Comparison of ENCODE assay signal across 8 cellular contexts in the genomic region with DNA sequence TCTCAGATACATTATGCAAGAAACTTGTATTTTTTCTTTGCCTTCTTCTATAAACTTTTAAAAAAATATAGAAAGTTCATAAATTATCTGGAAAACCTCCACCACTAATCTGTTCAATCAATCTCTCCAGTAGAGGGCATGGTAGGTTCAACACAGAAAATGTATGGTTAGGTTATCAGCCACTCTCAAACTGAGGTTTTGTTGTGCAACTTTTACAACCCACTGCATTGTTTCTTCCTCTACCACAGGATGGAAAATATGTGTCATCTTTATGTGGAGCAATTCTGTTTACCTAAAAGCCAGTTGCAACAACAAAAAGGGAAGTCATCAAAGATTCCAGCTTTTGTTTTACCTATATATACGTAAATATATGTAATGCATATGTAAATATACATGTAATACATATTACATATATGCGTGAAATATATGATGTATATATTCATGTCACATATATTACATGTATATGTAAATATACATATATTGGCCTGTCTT. TPM values are rescaled to one million over a fixed set of nuclear protein-coding genes. Genes with fewer than 3 reads are reported as not detected.
DNase-seq lines count a peak whose midpoint lies in the region; ATAC-seq and TF ChIP-seq lines count a peak whose summit lies in the region.

No MANE protein-coding gene starts in this region.

- H2AFZ ChIP-seq in PC-3 (ENCODE audit: low read length), result no peak overlapping the region

- H3K36me3 Mint-ChIP-seq in activated naive CD8-positive, alpha-beta T cell treated with anti-CD3 and anti-CD28 coated beads, Interleukin-2, amount 50 U/mL, for 24 hours (ENCODE audit: low read depth), result peaks cover 5% of the 10 kb centered on the region
- peaks cover 6% of the 10 kb centered on the region for H3K36me3 Mint-ChIP-seq in activated naive CD8-positive, alpha-beta T cell treated with anti-CD3 and anti-CD28 coated beads for 36 hours

- H3F3A ChIP-seq in PC-3 (ENCODE audit: low read length, unreplicated experiment), result no peaks in the 10 kb centered on the region

- no peak for ATAC-seq in activated naive CD8-positive, alpha-beta T cell treated with anti-CD3 and anti-CD28 coated beads, Interleukin-2, amount 50 U/mL, for 24 hours
- peak; percentile 23 for ATAC-seq in GM21381 (IDR thresholded peaks at IDR 0.05; ENCODE audit: unreplicated experiment)
- peak; percentile 27 for ATAC-seq in HG03575 (IDR thresholded peaks at IDR 0.05; ENCODE audit: extremely low read depth, insufficient number of reproducible peaks, low FRiP score, unreplicated experiment)
- ATAC-seq in PC-3, result peak; percentile 2; the same call in 1 of the 2 replicates

- peaks cover 33% of the 10 kb centered on the region for H3K79me2 ChIP-seq in PC-3 (ENCODE audit: low read length)

- no peaks in the 10 kb centered on the region for H3K9me2 ChIP-seq in PC-3 (replicated peaks; ENCODE audit: low read length)

- DNase-seq in activated naive CD8-positive, alpha-beta T cell treated with anti-CD3 and anti-CD28 coated beads, Interleukin-2, amount 50 U/mL, for 24 hours, result no peak
- no peak for DNase-seq in activated naive CD8-positive, alpha-beta T cell treated with anti-CD3 and anti-CD28 coated beads for 36 hours
- peak; percentile 91 for DNase-seq in PC-3
- peak; percentile 46 for DNase-seq in colonic mucosa
- DNase-seq in mucosa of gallbladder (ENCODE audit: low spot score), result peak; percentile 38
- DNase-seq in posterior cingulate gyrus, result no peak

- intact Hi-C loops in PC-3 (cut with micrococcal nuclease) (loop anchor here (1.0 to 10.0 kb wide), 6 partner anchors 43 to 329 kb away; no protein-coding TSS in a partner anchor), colonic mucosa (cut with DNase I) (loop anchor here (2.0 to 10.0 kb wide), 3 partner anchors 213 to 331 kb away; a partner anchor contains a TSS), posterior cingulate gyrus (cut with DNase I) (loop anchor here (5.0 kb wide), 3 partner anchors 211 to 329 kb away; a partner anchor contains a TSS)

- H3K4me1 ChIP-seq in PC-3 (ENCODE audit: insufficient read depth, low read length) (peaks cover 22% of the 10 kb centered on the region), colonic mucosa (no peaks in the 10 kb centered on the region)

- H3K9ac ChIP-seq in PC-3 (ENCODE audit: low read length) (peak overlapping the region; percentile 81; the same call in 1 of the 2 replicates), colonic mucosa (ENCODE audit: low read depth in 2 of 2, low read length in 2 of 2) (no peak overlapping the region)

- no peaks in the 10 kb centered on the region for H3K9me3 Mint-ChIP-seq in activated naive CD8-positive, alpha-beta T cell treated with anti-CD3 and anti-CD28 coated beads, Interleukin-2, amount 50 U/mL, for 24 hours
- H3K9me3 Mint-ChIP-seq in activated naive CD8-positive, alpha-beta T cell treated with anti-CD3 and anti-CD28 coated beads for 36 hours, result no peaks in the 10 kb centered on the region

- H3K27me3 Mint-ChIP-seq in activated naive CD8-positive, alpha-beta T cell treated with anti-CD3 and anti-CD28 coated beads, Interleukin-2, amount 50 U/mL, for 24 hours, result peaks cover 3% of the 10 kb centered on the region
- no peaks in the 10 kb centered on the region for H3K27me3 Mint-ChIP-seq in activated naive CD8-positive, alpha-beta T cell treated with anti-CD3 and anti-CD28 coated beads for 36 hours

- no peaks in the 10 kb centered on the region for H3K9me3 ChIP-seq in PC-3 (ENCODE audit: low read length)
- H3K9me3 ChIP-seq in colonic mucosa, result no peaks in the 10 kb centered on the region

- H3K27me3 ChIP-seq in PC-3 (ENCODE audit: low read length) (no peaks in the 10 kb centered on the region), colonic mucosa (no peaks in the 10 kb centered on the region)

- CTCF ChIA-PET in PC-3 (lab: Charles Lee), result interaction anchor here (3.2 kb wide), 1 partner anchor 213 kb away, joined by 10 read pairs; no protein-coding TSS in a partner anchor

- no peak overlapping the region for H3K4me3 ChIP-seq in PC-3 (ENCODE audit: low read length)
- no peak overlapping the region for H3K4me3 ChIP-seq in colonic mucosa

- H3K4me1 Mint-ChIP-seq in activated naive CD8-positive, alpha-beta T cell treated with anti-CD3 and anti-CD28 coated beads, Interleukin-2, amount 50 U/mL, for 24 hours, result peaks cover 45% of the 10 kb centered on the region
- H3K4me1 Mint-ChIP-seq in activated naive CD8-positive, alpha-beta T cell treated with anti-CD3 and anti-CD28 coated beads for 36 hours, result peaks cover 30% of the 10 kb centered on the region

- peaks cover 12% of the 10 kb centered on the region for H3K36me3 ChIP-seq in PC-3 (ENCODE audit: low read depth, low read length)
- no peaks in the 10 kb centered on the region for H3K36me3 ChIP-seq in colonic mucosa

- H3K4me2 ChIP-seq in PC-3 (ENCODE audit: low read length), result peak overlapping the region; percentile 96; the same call in 1 of the 2 replicates

- TF ChIP-seq CTCF in PC-3 (conservative IDR thresholded peaks at IDR 0.05; ENCODE audit: low read depth, low read length), result peak; percentile 76
- TF ChIP-seq CTCF in colonic mucosa (IDR thresholded peaks at IDR 0.05), result peak; percentile 63

- POLR2A ChIA-PET in PC-3 (lab: Charles Lee; ENCODE audit: unreplicated experiment), result no interaction called here

- H3K4me3 Mint-ChIP-seq in activated naive CD8-positive, alpha-beta T cell treated with anti-CD3 and anti-CD28 coated beads, Interleukin-2, amount 50 U/mL, for 24 hours, result no peak overlapping the region
- no peak overlapping the region for H3K4me3 Mint-ChIP-seq in activated naive CD8-positive, alpha-beta T cell treated with anti-CD3 and anti-CD28 coated beads for 36 hours

- H3K27ac ChIP-seq in PC-3 (ENCODE audit: low read length), result peak overlapping the region; percentile 73
- peak overlapping the region; percentile 88 for H3K27ac ChIP-seq in colonic mucosa

- peaks cover 19% of the 10 kb centered on the region for H4K20me1 ChIP-seq in PC-3 (ENCODE audit: low read length)

- H3K27ac Mint-ChIP-seq in activated naive CD8-positive, alpha-beta T cell treated with anti-CD3 and anti-CD28 coated beads, Interleukin-2, amount 50 U/mL, for 24 hours, result peak overlapping the region; percentile 78
- H3K27ac Mint-ChIP-seq in activated naive CD8-positive, alpha-beta T cell treated with anti-CD3 and anti-CD28 coated beads for 36 hours, result no peak overlapping the region

- no TSS peak for BruUV-seq in PC-3 (replicated peaks; lab: Mats Ljungman, UMichigan)

RNA-seq across cellular contexts. Expression of a gene that starts 3.0 kb away (rescaled TPM):
- 1 to 10 TPM; 5.1 to 6.1 TPM for total RNA-seq in activated naive CD8-positive, alpha-beta T cell treated with anti-CD3 and anti-CD28 coated beads for 36 hours
- 114 and 163 TPM in 2 replicates for total RNA-seq in PC-3 (2014; rRNA removed)
- total RNA-seq in colonic mucosa, result 10 to 100 TPM; 16.5 to 28.6 TPM
- total RNA-seq in mucosa of gallbladder, result 59.7 TPM

Comparison
In these comparisons a context has a peak if more than half of its experiments do, and no peak if none do; other contexts are left out.
1. DNase-seq: peak in PC-3 (single experiment), colonic mucosa (single experiment) and mucosa of gallbladder (single experiment); none in activated naive CD8-positive, alpha-beta T cell treated with anti-CD3 and anti-CD28 coated beads, Interleukin-2, amount 50 U/mL, for 24 hours (single experiment), activated naive CD8-positive, alpha-beta T cell treated with anti-CD3 and anti-CD28 coated beads for 36 hours (single experiment) and posterior cingulate gyrus (0 of 10).